ENCODE assay signal across 8 cellular contexts in genomic region chr18:830315-830901, GRCh38. TPM values are rescaled to one million over a fixed set of nuclear protein-coding genes. Genes with fewer than 3 reads are reported as not detected.
DNase-seq lines count a peak whose midpoint lies in the region; ATAC-seq and TF ChIP-seq lines count a peak whose summit lies in the region.

No MANE protein-coding gene starts in this region.

- ATAC-seq in GM18511 (IDR thresholded peaks at IDR 0.05; ENCODE audit: unreplicated experiment) (peak; percentile 82), HG03060 (IDR thresholded peaks at IDR 0.05; ENCODE audit: low read depth, unreplicated experiment) (peak; percentile 47), GM19023 (IDR thresholded peaks at IDR 0.05; ENCODE audit: unreplicated experiment) (no peak), HG02571 (IDR thresholded peaks at IDR 0.05; ENCODE audit: unreplicated experiment) (no peak)
- peak; percentile 71 for ATAC-seq in effector memory CD8-positive, alpha-beta T cell (replicated peaks)

- DNase-seq in AG20443 (ENCODE audit: low spot score) (peak; percentile 36), RPMI7951 (ENCODE audit: low read depth) (peak; percentile 47), ovary (no peak)
- peak in 1 of 3 experiments; percentile 11 for DNase-seq in effector memory CD8-positive, alpha-beta T cell

- no peak overlapping the region for H3K27ac ChIP-seq in ovary

- TF ChIP-seq POLR2A in ovary (IDR thresholded peaks at IDR 0.05) = no peak

- peak overlapping the region; percentile 55 to 70 for H3K4me3 Mint-ChIP-seq in effector memory CD8-positive, alpha-beta T cell

- intact Hi-C loops in ovary (cut with DNase I) = loop anchor here (5.0 to 10.0 kb wide), 4 partner anchors 86 to 208 kb away; no protein-coding TSS in a partner anchor

- TF ChIP-seq EP300 in ovary (IDR thresholded peaks at IDR 0.05) = peak; percentile 6

- no peaks in the 10 kb centered on the region for H3K36me3 Mint-ChIP-seq in effector memory CD8-positive, alpha-beta T cell (ENCODE audit: insufficient read depth)

- H3K36me3 ChIP-seq in ovary = no peaks in the 10 kb centered on the region

- peaks cover 11 to 12% of the 10 kb centered on the region in 2 donors for H3K4me1 Mint-ChIP-seq in effector memory CD8-positive, alpha-beta T cell (ENCODE audit: low read depth in 2 of 2)

- H3K9me3 Mint-ChIP-seq in effector memory CD8-positive, alpha-beta T cell = no peaks in the 10 kb centered on the region

- 32 to 34% (median 33%) methylated on average over 5 of the region's 5 CpGs for WGBS in ovary, 3 donors

- no peaks in the 10 kb centered on the region for H3K9me3 ChIP-seq in ovary

- no peak overlapping the region for H3K4me3 ChIP-seq in ovary

- H3K27me3 ChIP-seq in ovary = no peaks in the 10 kb centered on the region

- no peak for TF ChIP-seq CTCF in ovary (IDR thresholded peaks at IDR 0.05)

- H3K27ac Mint-ChIP-seq in effector memory CD8-positive, alpha-beta T cell = peak overlapping the region; percentile 3 to 61

- H3K27me3 Mint-ChIP-seq in effector memory CD8-positive, alpha-beta T cell = peaks cover 0 to 4% of the 10 kb centered on the region in 2 donors

- peaks cover 3% of the 10 kb centered on the region for H3K4me1 ChIP-seq in ovary (ENCODE audit: insufficient read depth)

RNA-seq across cellular contexts. Expression of gene YES1, which starts 18.4 kb away (rescaled TPM):
- 69.1 and 93.9 TPM in 2 replicates for total RNA-seq in RPMI7951 (2014; rRNA removed; shearing (Covaris generic))
- 10 to 100 TPM; 30.7 to 95.1 (median 35.1) TPM for total RNA-seq in ovary
- 10 to 100 TPM; 14.3 to 18.2 TPM for polyA plus RNA-seq in ovary

Comparison
In these comparisons a context has a peak if more than half of its experiments do, and no peak if none do; other contexts are left out.
1. DNase-seq: peak in AG20443 (single experiment) and RPMI7951 (single experiment); none in ovary (0 of 5).
2. ATAC-seq: peak in GM18511 (single experiment), HG03060 (single experiment) and effector memory CD8-positive, alpha-beta T cell (single experiment); none in GM19023 (single experiment) and HG02571 (single experiment).